28 cellular contexts compared by ENCODE assay signal in genomic region chr5:159736844-159737243, GRCh38.
"Had no signal": no experiment of that assay in that cellular context is flagged by ENCODE, and none has a peak within 500 bp of the region (broad histone marks: within the 10 kb centered on the region; RNA-seq: fewer than 3 reads in every experiment).

No MANE protein-coding gene starts in this region.

- DNase-seq: hypothalamus; immature natural killer cell; kidney; naive B cell; natural killer cell; nephron progenitor cell; occipital lobe; stimulated activated CD4-positive, alpha-beta T cell treated with anti-CD3 and anti-CD28 coated beads, Interleukin-12 subunit alpha, Interleukin-12 subunit beta, amount 100 ng/mL, for 4 hours; stimulated activated CD4-positive, alpha-beta T cell treated with anti-CD3 and anti-CD28 coated beads, Interleukin-15, amount 100 ng/mL, for 24 hours; stimulated activated CD4-positive, alpha-beta T cell treated with anti-CD3 and anti-CD28 coated beads, Interleukin-2, amount 100 ng/mL, for 24 hours; stimulated activated CD4-positive, alpha-beta T cell treated with anti-CD3 and anti-CD28 coated beads, Interleukin-4, amount 100 ng/mL, for 1 hour; stimulated activated naive B cell treated with anti-CD40 and anti-IgM and Interleukin-4, amounts not matched to agents 10 μg/mL and 1 μg/mL and 100 μg/mL, for 72 hours; stimulated activated naive CD8-positive, alpha-beta T cell treated with anti-CD3 and anti-CD28 coated beads, Interleukin-15, Interleukin-2, amounts not matched to agents 100 U/mL and 50 U/mL, for 24 hours; stomach; testis; thyroid gland; transverse colon; upper lobe of left lung had no signal

- H3K4me3 ChIP-seq: lung, neural progenitor cell, right atrium auricular region, skin epidermis, stomach, testis, thyroid gland, transverse colon, upper lobe of left lung, vagina had no signal

- H3K36me3 ChIP-seq: neural progenitor cell, neutrophil, right atrium auricular region, stomach, thyroid gland, transverse colon, upper lobe of left lung, vagina had no signal

- H3K27me3 ChIP-seq: neural progenitor cell, right atrium auricular region, stomach, testis, thyroid gland, transverse colon, upper lobe of left lung, vagina had no signal

- H3K27ac ChIP-seq: neural progenitor cell, neutrophil, parathyroid adenoma, right atrium auricular region, skin epidermis, stomach, testis, thyroid gland, transverse colon, upper lobe of left lung, vagina had no signal

- H3K9me3 ChIP-seq: neutrophil, stomach, testis, thyroid gland, transverse colon, upper lobe of left lung, vagina had no signal

- H3K36me3 Mint-ChIP-seq: immature natural killer cell; mesothelial cell of epicardium; naive B cell; natural killer cell; neural progenitor cell; stimulated activated naive B cell treated with anti-CD40 and anti-IgM and Interleukin-4, amounts not matched to agents 10 μg/mL and 1 μg/mL and 100 μg/mL, for 72 hours had no signal

- H3K4me3 Mint-ChIP-seq: immature natural killer cell; mesothelial cell of epicardium; naive B cell; natural killer cell; nephron progenitor cell; neural progenitor cell; stimulated activated naive B cell treated with anti-CD40 and anti-IgM and Interleukin-4, amounts not matched to agents 10 μg/mL and 1 μg/mL and 100 μg/mL, for 72 hours had no signal

- H3K4me1 Mint-ChIP-seq: mesothelial cell of epicardium, nephron progenitor cell, neural progenitor cell had no signal

- H3K27ac Mint-ChIP-seq: immature natural killer cell; mesothelial cell of epicardium; natural killer cell; nephron progenitor cell; neural progenitor cell; stimulated activated naive B cell treated with anti-CD40 and anti-IgM and Interleukin-4, amounts not matched to agents 10 μg/mL and 1 μg/mL and 100 μg/mL, for 72 hours had no signal

- H2AFZ ChIP-seq: neural progenitor cell, parathyroid adenoma had no signal

- H3K4me1 ChIP-seq: neural progenitor cell, parathyroid adenoma, right atrium auricular region, stomach, testis, thyroid gland, transverse colon, upper lobe of left lung, vagina had no signal

- H3K9me3 Mint-ChIP-seq: nephron progenitor cell had no signal

- H3K79me2 ChIP-seq: parathyroid adenoma had no signal

- H3K4me2 ChIP-seq: neural progenitor cell had no signal

- ATAC-seq: left lobe of liver; natural killer cell; sciatic nerve; stimulated activated naive CD8-positive, alpha-beta T cell treated with anti-CD3 and anti-CD28 coated beads, Interleukin-15, Interleukin-2, amounts not matched to agents 100 U/mL and 50 U/mL, for 24 hours had no signal
